Comparison of ENCODE assay signal across 8 cellular contexts in the genomic region with DNA sequence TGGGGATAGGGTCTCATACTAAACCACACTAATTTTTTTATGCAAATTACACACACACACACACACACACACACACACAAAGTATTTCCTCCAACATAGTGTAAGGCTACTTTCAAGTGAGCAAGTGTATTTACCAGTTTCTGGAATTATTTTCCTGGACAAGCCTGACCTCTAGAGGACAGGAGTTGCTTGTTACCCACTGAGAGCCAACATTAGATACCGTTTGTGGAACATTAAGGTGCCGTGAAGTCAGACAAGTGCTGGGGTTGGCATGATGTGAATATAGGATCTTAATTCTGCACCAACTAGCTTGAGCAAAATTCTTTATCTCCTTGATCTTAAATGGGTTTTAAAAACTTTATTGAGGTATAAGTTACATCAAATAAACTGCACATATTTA. TPM values are rescaled to one million over a fixed set of nuclear protein-coding genes. Genes with fewer than 3 reads are reported as not detected.
DNase-seq lines count a peak whose midpoint lies in the region; ATAC-seq and TF ChIP-seq lines count a peak whose summit lies in the region.

No MANE protein-coding gene starts in this region.

- no peaks in the 10 kb centered on the region for H3K36me3 ChIP-seq in hepatocyte (replicated peaks; ENCODE audit: insufficient read depth, low read depth)
- no peaks in the 10 kb centered on the region for H3K36me3 ChIP-seq in transverse colon
- H3K36me3 ChIP-seq in right atrium auricular region, result no peaks in the 10 kb centered on the region

- no peak overlapping the region for H3K4me2 ChIP-seq in hepatocyte

- peak; percentile 12 for DNase-seq in DMS79 (lab: John Stamatoyannopoulos, UW)
- DNase-seq in MV-4-11 (lab: John Stamatoyannopoulos, UW), result peak; percentile 59
- DNase-seq in SW 1271 (lab: John Stamatoyannopoulos, UW), result peak; percentile 10 to 29
- DNase-seq in hepatocyte (ENCODE audit: low spot score), result peak; percentile 65
- no peak for DNase-seq in transverse colon
- DNase-seq in activated naive CD4-positive, alpha-beta T cell (lab: John Stamatoyannopoulos, UW), result no peak
- no peak for DNase-seq in right atrium auricular region (ENCODE audit: low spot score)

- TF ChIP-seq EP300 in transverse colon (IDR thresholded peaks at IDR 0.05; ENCODE audit: low read depth), result no peak

- H3K4me1 ChIP-seq in hepatocyte (ENCODE audit: insufficient read depth) (no peaks in the 10 kb centered on the region), transverse colon (no peaks in the 10 kb centered on the region), right atrium auricular region (no peaks in the 10 kb centered on the region)

- H3K27me3 ChIP-seq in hepatocyte (no peaks in the 10 kb centered on the region), transverse colon (no peaks in the 10 kb centered on the region), right atrium auricular region (no peaks in the 10 kb centered on the region)

- H3K79me2 ChIP-seq in hepatocyte, result no peaks in the 10 kb centered on the region

- ATAC-seq in GM21390 (IDR thresholded peaks at IDR 0.05; ENCODE audit: unreplicated experiment), result peak; percentile 56

- no peak overlapping the region for H2AFZ ChIP-seq in hepatocyte

- no peaks in the 10 kb centered on the region for H3K9me3 ChIP-seq in hepatocyte (ENCODE audit: low read depth)
- no peaks in the 10 kb centered on the region for H3K9me3 ChIP-seq in transverse colon
- H3K9me3 ChIP-seq in right atrium auricular region, result no peaks in the 10 kb centered on the region

- no peak for TF ChIP-seq POLR2A in transverse colon (IDR thresholded peaks at IDR 0.05)

- H4K20me1 ChIP-seq in hepatocyte (ENCODE audit: insufficient read depth, poor library complexity, severe bottlenecking), result no peaks in the 10 kb centered on the region

- in situ Hi-C loops in transverse colon (cut with MboI; ENCODE audit: low pct_ligation_motif_present in 1 of 4, low pct_unique_long_range_greater_than_20kb in 1 of 4, low sequenced_read_pairs in 3 of 4), result loop anchor here (10.0 to 25.0 kb wide), 2 partner anchors 323 to 336 kb away; no protein-coding TSS in a partner anchor

- no peaks in the 10 kb centered on the region for H3K9me2 ChIP-seq in hepatocyte (replicated peaks; ENCODE audit: insufficient read depth)

- intact Hi-C loops in transverse colon (cut with DNase I; ENCODE audit: low total_unique reads), result no loop called here

- H3K27ac ChIP-seq in hepatocyte (no peak overlapping the region), transverse colon (no peak overlapping the region), right atrium auricular region (no peak overlapping the region)

- H3K4me3 ChIP-seq in hepatocyte (no peak overlapping the region), transverse colon (no peak overlapping the region), right atrium auricular region (no peak overlapping the region)

- peak; percentile 77 for TF ChIP-seq CTCF in hepatocyte (IDR thresholded peaks at IDR 0.05; ENCODE audit: poor library complexity)
- peak in 4 of 5 experiments; percentile 32 to 41 (median 40) for TF ChIP-seq CTCF in transverse colon (IDR thresholded peaks at IDR 0.05)
- TF ChIP-seq CTCF in right atrium auricular region (IDR thresholded peaks at IDR 0.05), result peak in 1 of 2 donors; percentile 60

- WGBS in hepatocyte (ENCODE audit: low lambda C conversion rate, missing lambda C conversion rate), result 0% methylated on average over 2 of the region's 2 CpGs
- 0% methylated on average over 1 to 2 of the region's 2 CpGs for WGBS in transverse colon (ENCODE audit: low coverage in 1 of 2), 2 donors

RNA-seq across cellular contexts. Expression of gene SERPINB2, which starts 39.3 kb away (rescaled TPM):
- total RNA-seq in hepatocyte (1.6 and 1.9 TPM in 2 replicates), transverse colon (10 to 100 TPM in 1 of 4 donors, not detected in 3; 48.3 TPM), right atrium auricular region (1 to 10 TPM in 1 of 2 donors, under 1 TPM in 1; 0.94 to 2.3 TPM)
- 0.86 and 1.2 TPM in 2 replicates for polyA plus RNA-seq in hepatocyte

RNA-seq across cellular contexts. Expression of gene SERPINB10, which starts 59.6 kb away (rescaled TPM):
- total RNA-seq in hepatocyte, result 0.93 TPM in 1 of 2 replicates, not detected in the other
- not detected in 2 replicates for polyA plus RNA-seq in hepatocyte
- total RNA-seq in transverse colon, result not detected
- total RNA-seq in right atrium auricular region, result under 1 TPM in 1 of 2 donors, not detected in 1; 0.47 TPM

Comparison
In these comparisons a context has a peak if more than half of its experiments do, and no peak if none do; other contexts are left out.
1. DNase-seq: peak in DMS79 (single experiment), MV-4-11 (single experiment), SW 1271 (2 of 2) and hepatocyte (single experiment); none in transverse colon (single experiment), activated naive CD4-positive, alpha-beta T cell (0 of 4) and right atrium auricular region (single experiment).